21 cellular contexts compared by ENCODE assay signal in the genomic region with DNA sequence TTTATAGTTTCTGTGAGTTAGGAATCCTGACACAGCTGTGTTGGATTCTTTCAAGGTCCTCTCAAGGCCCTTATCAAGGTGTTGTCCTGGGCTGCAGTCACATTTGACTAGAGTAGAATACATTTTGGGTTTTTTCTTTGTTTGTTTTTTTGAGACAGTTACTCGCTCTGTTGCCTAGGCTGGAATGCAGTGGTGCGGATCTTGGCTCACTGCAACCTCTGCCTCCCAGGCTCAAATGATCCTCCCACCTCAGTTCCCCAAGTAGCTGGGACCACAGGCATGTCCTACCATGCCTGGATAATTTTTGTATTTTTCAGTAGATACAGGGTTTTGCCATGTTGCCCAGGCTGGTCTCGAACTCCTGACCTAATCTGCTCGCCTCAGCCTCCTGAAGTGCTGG. TPM values are rescaled to one million over a fixed set of nuclear protein-coding genes. Genes with fewer than 3 reads are reported as not detected.
"Had no signal": no experiment of that assay in that cellular context is flagged by ENCODE, and none has a peak within 500 bp of the region (broad histone marks: within the 10 kb centered on the region; RNA-seq: fewer than 3 reads in every experiment).

No MANE protein-coding gene starts in this region.

- H3K9me3 ChIP-seq: ascending aorta, colonic mucosa, pancreas, stomach, testis, upper lobe of right lung had no signal

- H3K27me3 ChIP-seq: ascending aorta, colonic mucosa, pancreas, stomach, testis, upper lobe of right lung had no signal

- DNase-seq: activated CD4-positive, alpha-beta T cell treated with anti-CD3 and anti-CD28 coated beads, Interleukin-2, amount 50 U/mL, for 1 hour; activated CD8-positive, alpha-beta memory T cell treated with anti-CD3 and anti-CD28 coated beads for 24 hours; activated naive CD4-positive, alpha-beta T cell; activated naive CD8-positive, alpha-beta T cell treated with anti-CD3 and anti-CD28 coated beads, Interleukin-2, amount 50 U/mL, for 24 hours; caudate nucleus; colonic mucosa; glutamatergic neuron; left ventricle myocardium superior; midbrain; pancreas; stimulated activated CD4-positive, alpha-beta T cell treated with anti-CD3 and anti-CD28 coated beads, Interleukin-12 subunit alpha, Interleukin-12 subunit beta, amount 100 ng/mL, for 4 hours; stimulated activated CD4-positive, alpha-beta T cell treated with anti-CD3 and anti-CD28 coated beads, Interleukin-2, amount 100 ng/mL, for 24 hours; stomach; SW 1271; testis; upper lobe of right lung had no signal

- H3K4me3 ChIP-seq: ascending aorta, colonic mucosa, pancreas, stomach, testis, upper lobe of right lung had no signal

- H3K27ac ChIP-seq: ascending aorta, colonic mucosa, pancreas, stomach, testis, upper lobe of right lung had no signal

RNA-seq across cellular contexts. Expression of gene OARD1, which starts 16.3 kb away (rescaled TPM):
- total RNA-seq: ascending aorta had no signal

RNA-seq across cellular contexts. Expression of gene APOBEC2, which starts 35.4 kb away (rescaled TPM):
- total RNA-seq: ascending aorta; esophagus mucosa; neural crest cell; T-helper 2 cell treated with Interferon-gamma antibody and Interleukin-4, amounts not matched to agents 100 ng/mL and 5 ng/mL, for 36 hours; upper lobe of right lung had no signal

RNA-seq across cellular contexts. Expression of gene TSPO2, which starts 46.2 kb away (rescaled TPM):
- total RNA-seq: ascending aorta; colonic mucosa; esophagus mucosa; left ventricle myocardium superior; myocyte; neural crest cell; stomach; T-helper 2 cell treated with Interferon-gamma antibody and Interleukin-4, amounts not matched to agents 100 ng/mL and 5 ng/mL, for 36 hours; testis; upper lobe of right lung had no signal
